9 cellular contexts compared by ENCODE assay signal in genomic region chr2:5748391-5748790, GRCh38. TPM values are rescaled to one million over a fixed set of nuclear protein-coding genes. Genes with fewer than 3 reads are reported as not detected.
"Had no signal": no experiment of that assay in that cellular context is flagged by ENCODE, and none has a peak within 500 bp of the region (broad histone marks: within the 10 kb centered on the region; RNA-seq: fewer than 3 reads in every experiment).

No MANE protein-coding gene starts in this region.

- H3K27ac ChIP-seq: GM23248 had no signal

- H2AFZ ChIP-seq: GM23248, GM23338 had no signal

- H3K9ac ChIP-seq: GM23248 had no signal

- H3K4me1 ChIP-seq: HAP-1 had no signal

- H3K4me2 ChIP-seq: GM23338 had no signal

- ATAC-seq: GM23338, HCT116 had no signal

- H3K9me3 ChIP-seq: HAP-1 had no signal

- H3K4me3 ChIP-seq: GM23248, GM23338, HAP-1 had no signal

- DNase-seq: GM23248, GOT3, H7, H9, HCEC 1CT, HFFc6 had no signal

- H3K36me3 ChIP-seq: HAP-1 had no signal

RNA-seq across cellular contexts. Expression of gene SOX11, which starts 56.2 kb away (rescaled TPM):
- total RNA-seq: HFFc6 had no signal
